ENCODE assay signal across 24 cellular contexts in genomic region chr14:27186048-27186447, GRCh38.
A peak's percentile ranks its signal among the peaks of the same experiment; 100 is the strongest.
DNase-seq lines count a peak whose midpoint lies in the region; FAIRE-seq and TF ChIP-seq lines count a peak whose summit lies in the region.
"Had no signal": no experiment of that assay in that cellular context is flagged by ENCODE, and none has a peak within 500 bp of the region (broad histone marks: within the 10 kb centered on the region; RNA-seq: fewer than 3 reads in every experiment).

No MANE protein-coding gene starts in this region.

- TF ChIP-seq POLR2A in esophagus squamous epithelium (IDR thresholded peaks at IDR 0.05) (no peak), lower leg skin (IDR thresholded peaks at IDR 0.05) (no peak)

- H3K36me3 ChIP-seq in kidney (ENCODE audit: control insufficient read depth in 1 of 2, insufficient read depth in 2 of 2, low read length in 2 of 2) = no peaks in the 10 kb centered on the region
- no peaks in the 10 kb centered on the region for H3K36me3 ChIP-seq in esophagus squamous epithelium
- H3K36me3 ChIP-seq: BE2C, BLaER1 had no signal

- H3K27ac ChIP-seq in kidney (ENCODE audit: low read depth in 2 of 2, low read length in 2 of 2) (no peak overlapping the region), esophagus squamous epithelium (no peak overlapping the region)
- H3K27ac ChIP-seq: 22Rv1, BLaER1 had no signal

- no peak overlapping the region for H3K4me3 ChIP-seq in kidney (ENCODE audit: low read length in 2 of 2)
- no peak overlapping the region for H3K4me3 ChIP-seq in esophagus squamous epithelium
- H3K4me3 ChIP-seq in lower leg skin (ENCODE audit: low read depth, poor library complexity, severe bottlenecking) = no peak overlapping the region
- H3K4me3 ChIP-seq: BLaER1, GM12878 had no signal

- no peak for TF ChIP-seq CTCF in kidney (IDR thresholded peaks at IDR 0.05; ENCODE audit: borderline replicate concordance, extremely low read depth, insufficient read depth)
- no peak for TF ChIP-seq CTCF in esophagus squamous epithelium (IDR thresholded peaks at IDR 0.05)
- no peak for TF ChIP-seq CTCF in lower leg skin (IDR thresholded peaks at IDR 0.05)

- no peaks in the 10 kb centered on the region for H3K27me3 ChIP-seq in esophagus squamous epithelium
- H3K27me3 ChIP-seq: BE2C, BLaER1 had no signal

- H3K9me3 ChIP-seq in kidney (ENCODE audit: control insufficient read depth in 1 of 2, low read length in 2 of 2) = no peaks in the 10 kb centered on the region
- H3K9me3 ChIP-seq in esophagus squamous epithelium = no peaks in the 10 kb centered on the region
- H3K9me3 ChIP-seq: BE2C, BLaER1 had no signal

- intact Hi-C loops in kidney (cut with DNase I) = no loop called here
- intact Hi-C loops in esophagus squamous epithelium (cut with DNase I) = no loop called here
- intact Hi-C loops in lower leg skin (cut with DNase I; ENCODE audit: low total_unique reads) = no loop called here

- H3K9ac ChIP-seq in kidney (ENCODE audit: low read length in 2 of 2) = no peak overlapping the region
- H3K9ac ChIP-seq: BLaER1 had no signal

- DNase-seq in kidney (no peak), esophagus squamous epithelium (lab: John Stamatoyannopoulos, UW) (no peak), lower leg skin (ENCODE audit: low spot score in 2 of 2) (no peak)
- DNase-seq: ACHN; BE2C; C1 segment of cervical spinal cord; CD4-positive, alpha-beta memory T cell; CD4-positive, CD25-positive, alpha-beta regulatory T cell; CD8-positive, alpha-beta memory T cell; COR-L47; DMS 273 treated with DMSO at 0.1 percent for 48 hours; DMS153; DMS53; DMS79; DND-41; EL; GDM1 had no signal

- no peaks in the 10 kb centered on the region for H3K4me1 ChIP-seq in kidney (ENCODE audit: control insufficient read depth in 1 of 2, insufficient read depth in 1 of 2, low read depth in 1 of 2, low read length in 2 of 2)
- no peaks in the 10 kb centered on the region for H3K4me1 ChIP-seq in esophagus squamous epithelium
- H3K4me1 ChIP-seq: BE2C, BLaER1 had no signal

- FAIRE-seq in A204.1 (lab: Jason Lieb, UNC) (peak; percentile 80), endometrium (lab: Jason Lieb, UNC) (peak; percentile 45), kidney (lab: Jason Lieb, UNC) (peak; percentile 89)
- FAIRE-seq: GM12878, GM12892, GM18507 had no signal

- 59 to 72% methylated on average over 1 of the region's 1 CpG for WGBS in esophagus squamous epithelium, 2 donors
- WGBS in lower leg skin, 2 donors = 80 to 92% methylated on average over 1 of the region's 1 CpG
